Comparison of ENCODE assay signal across 8 cellular contexts in the genomic region with DNA sequence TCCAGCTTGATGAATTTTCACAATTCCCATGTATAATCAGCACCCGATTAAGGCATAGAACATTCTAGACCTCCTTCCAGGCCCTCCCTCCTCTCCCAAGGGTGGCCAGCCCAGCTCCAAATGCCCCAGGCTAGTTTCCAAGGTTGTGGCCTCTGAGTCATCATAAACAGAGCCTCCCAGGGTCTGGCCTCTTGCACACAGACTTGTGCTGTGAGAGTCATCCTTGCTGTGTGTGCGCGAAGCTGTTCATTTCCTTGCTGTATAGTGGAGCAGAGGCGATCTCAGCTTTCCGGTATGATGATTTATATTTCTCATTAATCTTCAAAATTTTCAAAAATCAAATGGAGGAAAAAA. TPM values are rescaled to one million over a fixed set of nuclear protein-coding genes. Genes with fewer than 3 reads are reported as not detected.
DNase-seq lines count a peak whose midpoint lies in the region; ATAC-seq and TF ChIP-seq lines count a peak whose summit lies in the region.

No MANE protein-coding gene starts in this region.

- H3K27me3 ChIP-seq in GM23338 (ENCODE audit: insufficient read depth) (no peaks in the 10 kb centered on the region), adipocyte (replicated peaks; ENCODE audit: control insufficient read depth, insufficient read depth, low read length) (no peaks in the 10 kb centered on the region), heart right ventricle (peaks cover 0 to 52% (median 31%) of the 10 kb centered on the region in 7 donors)

- intact Hi-C loops in heart right ventricle (cut with DNase I) (loop anchor here in 1 of 10 donors (5.0 kb wide), 1 partner anchor 185 kb away; a partner anchor contains a TSS), sciatic nerve (cut with DNase I) (no loop called here)

- H3K4me1 Mint-ChIP-seq in GM23338, result peaks cover 34% of the 10 kb centered on the region

- 0 out of 2 replicates have a peak overlapping the region, but pooled peaks have one; percentile 12 for H3K4me2 ChIP-seq in GM23338

- peaks cover 3% of the 10 kb centered on the region for H3K27me3 Mint-ChIP-seq in GM23338 (ENCODE audit: insufficient read depth, low read depth, poor library complexity)

- H3K9me2 ChIP-seq in GM23338 (ENCODE audit: insufficient read depth), result no peaks in the 10 kb centered on the region

- no peak for ATAC-seq in GM23338
- ATAC-seq in heart right ventricle, result peak; percentile 85 to 93 (median 88)
- ATAC-seq in sciatic nerve, result peak; percentile 95
- ATAC-seq in activated CD4-positive, CD25-positive, alpha-beta regulatory T cell treated with anti-CD3 and anti-CD28 coated beads, Interleukin-2, amount 50 U/mL, for 24 hours, result no peak
- ATAC-seq in GM18520 (IDR thresholded peaks at IDR 0.05; ENCODE audit: unreplicated experiment), result no peak
- no peak for ATAC-seq in GM21423 (IDR thresholded peaks at IDR 0.05; ENCODE audit: unreplicated experiment)

- no peak overlapping the region for H3K4me3 Mint-ChIP-seq in GM23338

- H3K36me3 ChIP-seq in GM23338 (ENCODE audit: insufficient read depth) (no peaks in the 10 kb centered on the region), adipocyte (ENCODE audit: control insufficient read depth, insufficient read depth, low read length, severe bottlenecking) (no peaks in the 10 kb centered on the region), heart right ventricle (no peaks in the 10 kb centered on the region)

- TF ChIP-seq CTCF in GM23338 (conservative IDR thresholded peaks at IDR 0.05; ENCODE audit: low read depth in 2 of 2), result no peak
- no peak for TF ChIP-seq CTCF in heart right ventricle (IDR thresholded peaks at IDR 0.05)

- H3K27ac Mint-ChIP-seq in GM23338, result peak overlapping the region; percentile 52; the same call in 1 of the 2 replicates

- H3K27ac ChIP-seq in GM23338 (ENCODE audit: low read depth), result peak overlapping the region; percentile 55; the same call in 1 of the 2 replicates
- peak overlapping the region; percentile 69 to 87 (median 80) for H3K27ac ChIP-seq in heart right ventricle

- H3K9me3 ChIP-seq in adipocyte (ENCODE audit: control insufficient read depth, low read length) (no peaks in the 10 kb centered on the region), heart right ventricle (no peaks in the 10 kb centered on the region)

- no peaks in the 10 kb centered on the region for H3K79me2 ChIP-seq in GM23338 (replicated peaks; ENCODE audit: insufficient read depth)

- WGBS in heart right ventricle, 2 donors, result 37 to 52% methylated on average over 5 of the region's 5 CpGs

- no peak for DNase-seq in GM23338 (ENCODE audit: low spot score)
- DNase-seq in adipocyte (ENCODE audit: low read depth), result peak; percentile 96
- peak; percentile 64 to 78 for DNase-seq in heart right ventricle
- peak; percentile 84 for DNase-seq in sciatic nerve (ENCODE audit: low spot score)
- no peak for DNase-seq in activated CD4-positive, alpha-beta T cell treated with anti-CD3 and anti-CD28 coated beads, Interleukin-2, amount 50 U/mL, for 48 hours

- H3K4me3 ChIP-seq in GM23338 (no peak overlapping the region), adipocyte (ENCODE audit: low read length) (peak overlapping the region; percentile 67), heart right ventricle (peak overlapping the region in 4 of 10 donors; percentile 9 to 30 (median 24))

- peak overlapping the region; percentile 98 for H2AFZ ChIP-seq in GM23338

- no peaks in the 10 kb centered on the region for H3K9me3 Mint-ChIP-seq in GM23338

- no peaks in the 10 kb centered on the region for H4K20me1 ChIP-seq in GM23338 (replicated peaks; ENCODE audit: insufficient read depth)

- peak overlapping the region; percentile 89 for H3K9ac ChIP-seq in adipocyte (ENCODE audit: low read length)

- 0 out of 2 replicates have a peak, but pooled peaks cover 3% of the 10 kb centered on the region for H3F3A ChIP-seq in GM23338 (replicated peaks; ENCODE audit: low read depth)

- H3K4me1 ChIP-seq in GM23338 (ENCODE audit: insufficient read depth) (peaks cover 11% of the 10 kb centered on the region; the same call in 1 of the 2 replicates), adipocyte (ENCODE audit: control insufficient read depth, insufficient read depth, low read length) (peaks cover 38% of the 10 kb centered on the region), heart right ventricle (peaks cover 4 to 25% (median 18%) of the 10 kb centered on the region in 9 donors)

- H3K36me3 Mint-ChIP-seq in GM23338 (ENCODE audit: low read depth), result no peaks in the 10 kb centered on the region; the same call in 2 of the 3 replicates

TF ChIP-seq in GM23338, 12 proteins besides CTCF, POLR2A, EP300 and RAD21 (continues in another document):
- TF ChIP-seq STAT1 (IDR thresholded peaks at IDR 0.05; ENCODE audit: unreplicated experiment) (no peak), ZNF331 (CRISPR knock-in tag; IDR thresholded peaks at IDR 0.05; ENCODE audit: low read depth) (no peak), EZH2 (IDR thresholded peaks at IDR 0.05; ENCODE audit: low read depth, unreplicated experiment) (no peak), EZH2phosphoT487 (IDR thresholded peaks at IDR 0.05; ENCODE audit: unreplicated experiment) (no peak)
- TF ChIP-seq, protein P1, sequence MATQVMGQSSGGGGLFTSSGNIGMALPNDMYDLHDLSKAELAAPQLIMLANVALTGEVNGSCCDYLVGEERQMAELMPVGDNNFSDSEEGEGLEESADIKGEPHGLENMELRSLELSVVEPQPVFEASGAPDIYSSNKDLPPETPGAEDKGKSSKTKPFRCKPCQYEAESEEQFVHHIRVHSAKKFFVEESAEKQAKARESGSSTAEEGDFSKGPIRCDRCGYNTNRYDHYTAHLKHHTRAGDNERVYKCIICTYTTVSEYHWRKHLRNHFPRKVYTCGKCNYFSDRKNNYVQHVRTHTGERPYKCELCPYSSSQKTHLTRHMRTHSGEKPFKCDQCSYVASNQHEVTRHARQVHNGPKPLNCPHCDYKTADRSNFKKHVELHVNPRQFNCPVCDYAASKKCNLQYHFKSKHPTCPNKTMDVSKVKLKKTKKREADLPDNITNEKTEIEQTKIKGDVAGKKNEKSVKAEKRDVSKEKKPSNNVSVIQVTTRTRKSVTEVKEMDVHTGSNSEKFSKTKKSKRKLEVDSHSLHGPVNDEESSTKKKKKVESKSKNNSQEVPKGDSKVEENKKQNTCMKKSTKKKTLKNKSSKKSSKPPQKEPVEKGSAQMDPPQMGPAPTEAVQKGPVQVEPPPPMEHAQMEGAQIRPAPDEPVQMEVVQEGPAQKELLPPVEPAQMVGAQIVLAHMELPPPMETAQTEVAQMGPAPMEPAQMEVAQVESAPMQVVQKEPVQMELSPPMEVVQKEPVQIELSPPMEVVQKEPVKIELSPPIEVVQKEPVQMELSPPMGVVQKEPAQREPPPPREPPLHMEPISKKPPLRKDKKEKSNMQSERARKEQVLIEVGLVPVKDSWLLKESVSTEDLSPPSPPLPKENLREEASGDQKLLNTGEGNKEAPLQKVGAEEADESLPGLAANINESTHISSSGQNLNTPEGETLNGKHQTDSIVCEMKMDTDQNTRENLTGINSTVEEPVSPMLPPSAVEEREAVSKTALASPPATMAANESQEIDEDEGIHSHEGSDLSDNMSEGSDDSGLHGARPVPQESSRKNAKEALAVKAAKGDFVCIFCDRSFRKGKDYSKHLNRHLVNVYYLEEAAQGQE (IDR thresholded peaks at IDR 0.05; ENCODE audit: unreplicated experiment), result no peak

RNA-seq across cellular contexts. Expression of a gene that starts 20.5 kb away (rescaled TPM):
- total RNA-seq in GM23338 (2014; rRNA removed; shearing (Covaris generic)), result 35.2 and 38.3 TPM in 2 replicates
- polyA plus RNA-seq in GM23338 (2016; fragmentation: Nextera tagmentation; extraction: Ambion mirVana) (8.4 and 8.8 TPM in 2 replicates), heart right ventricle (under 1 TPM in 1 of 2 donors, not detected in 1; 0.06 TPM)
- total RNA-seq in heart right ventricle (under 1 TPM in 5 of 10 donors, not detected in 5; 0.08 to 0.79 (median 0.10) TPM), sciatic nerve (0.22 TPM)

Comparison
In these comparisons a context has a peak if more than half of its experiments do, and no peak if none do; other contexts are left out.
1. ATAC-seq: peak in heart right ventricle (8 of 8) and sciatic nerve (single experiment); none in GM23338 (single experiment), activated CD4-positive, CD25-positive, alpha-beta regulatory T cell treated with anti-CD3 and anti-CD28 coated beads, Interleukin-2, amount 50 U/mL, for 24 hours (0 of 2), GM18520 (single experiment) and GM21423 (single experiment).
2. DNase-seq: peak in adipocyte (single experiment), heart right ventricle (2 of 2) and sciatic nerve (single experiment); none in GM23338 (single experiment) and activated CD4-positive, alpha-beta T cell treated with anti-CD3 and anti-CD28 coated beads, Interleukin-2, amount 50 U/mL, for 48 hours (0 of 2).
3. RNA of a gene that starts 20.5 kb away (total RNA-seq): 35.2 to 38.3 TPM in GM23338; 0.22 TPM in sciatic nerve (single experiment) and 0.08 to 0.79 TPM in heart right ventricle; every median in the first group is over 10 times any median in the second.